Comparison of ENCODE assay signal across 1 cellular context in genomic region chr6:90502866-90503407, GRCh38.
TF ChIP-seq lines count a peak whose summit lies in the region.

No MANE protein-coding gene starts in this region.

TF ChIP-seq in HepG2, 621 proteins besides CTCF, POLR2A, EP300 and RAD21 (continued from another document and continues in another):
- TF ChIP-seq HMGXB3 (CRISPR knock-in tag; IDR thresholded peaks at IDR 0.05; ENCODE audit: borderline replicate concordance), result 0 out of 2 replicates have a peak, but pooled peaks have one; percentile 37
- TF ChIP-seq ZNF446 (CRISPR knock-in tag; IDR thresholded peaks at IDR 0.05), result no peak
- TF ChIP-seq GATA4 (IDR thresholded peaks at IDR 0.05; ENCODE audit: borderline replicate concordance, low read depth), result peak; percentile 54; the same call in 1 of the 2 replicates
- TF ChIP-seq MED13 (CRISPR knock-in tag; IDR thresholded peaks at IDR 0.05), result no peak
- TF ChIP-seq HNRNPL (IDR thresholded peaks at IDR 0.05; ENCODE audit: low read depth, low read length), result no peak
- TF ChIP-seq ARID4A (CRISPR knock-in tag; IDR thresholded peaks at IDR 0.05; ENCODE audit: borderline replicate concordance), result peak; percentile 38; the same call in 1 of the 2 replicates
- no peak for TF ChIP-seq KLF6 (CRISPR knock-in tag; IDR thresholded peaks at IDR 0.05)
- TF ChIP-seq RERE (CRISPR knock-in tag; IDR thresholded peaks at IDR 0.05; ENCODE audit: low read depth), result no peak
- 0 out of 2 replicates have a peak, but pooled peaks have one; percentile 34 for TF ChIP-seq GFI1 (CRISPR knock-in tag; IDR thresholded peaks at IDR 0.05; ENCODE audit: borderline replicate concordance)
- no peak for TF ChIP-seq NFYB (CRISPR knock-in tag; IDR thresholded peaks at IDR 0.05)
- no peak for TF ChIP-seq ISX (CRISPR knock-in tag; conservative IDR thresholded peaks at IDR 0.05)
- TF ChIP-seq LBX2 (CRISPR knock-in tag; IDR thresholded peaks at IDR 0.05; ENCODE audit: borderline replicate concordance), result no peak
- TF ChIP-seq ZNF781 (CRISPR knock-in tag; IDR thresholded peaks at IDR 0.05; ENCODE audit: borderline replicate concordance, not compliant biosample characterization), result no peak
- peak; percentile 75; the same call in 1 of the 2 replicates for TF ChIP-seq HMG20A (CRISPR knock-in tag; IDR thresholded peaks at IDR 0.05; ENCODE audit: borderline replicate concordance)
- TF ChIP-seq, protein P1, sequence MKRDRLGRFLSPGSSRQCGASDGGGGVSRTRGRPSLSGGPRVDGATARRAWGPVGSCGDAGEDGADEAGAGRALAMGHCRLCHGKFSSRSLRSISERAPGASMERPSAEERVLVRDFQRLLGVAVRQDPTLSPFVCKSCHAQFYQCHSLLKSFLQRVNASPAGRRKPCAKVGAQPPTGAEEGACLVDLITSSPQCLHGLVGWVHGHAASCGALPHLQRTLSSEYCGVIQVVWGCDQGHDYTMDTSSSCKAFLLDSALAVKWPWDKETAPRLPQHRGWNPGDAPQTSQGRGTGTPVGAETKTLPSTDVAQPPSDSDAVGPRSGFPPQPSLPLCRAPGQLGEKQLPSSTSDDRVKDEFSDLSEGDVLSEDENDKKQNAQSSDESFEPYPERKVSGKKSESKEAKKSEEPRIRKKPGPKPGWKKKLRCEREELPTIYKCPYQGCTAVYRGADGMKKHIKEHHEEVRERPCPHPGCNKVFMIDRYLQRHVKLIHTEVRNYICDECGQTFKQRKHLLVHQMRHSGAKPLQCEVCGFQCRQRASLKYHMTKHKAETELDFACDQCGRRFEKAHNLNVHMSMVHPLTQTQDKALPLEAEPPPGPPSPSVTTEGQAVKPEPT (CRISPR knock-in tag; IDR thresholded peaks at IDR 0.05; ENCODE audit: low read depth), result no peak
- no peak for TF ChIP-seq GLI4 (CRISPR knock-in tag; IDR thresholded peaks at IDR 0.05; ENCODE audit: borderline replicate concordance)
- TF ChIP-seq CCAR2 (optimal IDR thresholded peaks at IDR 0.05; ENCODE audit: low read depth, low read length), result no peak
- no peak for TF ChIP-seq NFIB (CRISPR knock-in tag; IDR thresholded peaks at IDR 0.05; ENCODE audit: borderline replicate concordance)
- peak; percentile 56 for TF ChIP-seq TARDBP (CRISPR knock-in tag; IDR thresholded peaks at IDR 0.05)
- TF ChIP-seq PPARG (CRISPR knock-in tag; conservative IDR thresholded peaks at IDR 0.05), result no peak
- TF ChIP-seq HDAC1 (CRISPR knock-in tag; IDR thresholded peaks at IDR 0.05), result peak; percentile 59
- peak; percentile 61; the same call in 1 of the 2 replicates for TF ChIP-seq NR2C2 (CRISPR knock-in tag; IDR thresholded peaks at IDR 0.05; ENCODE audit: borderline replicate concordance)
- no peak for TF ChIP-seq IRF9 (CRISPR knock-in tag; IDR thresholded peaks at IDR 0.05; ENCODE audit: borderline replicate concordance)
- TF ChIP-seq ZEB1 (IDR thresholded peaks at IDR 0.05; ENCODE audit: insufficient replicate concordance, low read depth), result no peak
- TF ChIP-seq MLX (CRISPR knock-in tag; IDR thresholded peaks at IDR 0.05), result peak; percentile 78; the same call in 1 of the 2 replicates
- no peak for TF ChIP-seq ZNF775 (CRISPR knock-in tag; IDR thresholded peaks at IDR 0.05; ENCODE audit: borderline replicate concordance)
- no peak for TF ChIP-seq ZNF747 (CRISPR knock-in tag; IDR thresholded peaks at IDR 0.05; ENCODE audit: borderline replicate concordance)
- peak; percentile 30; the same call in 1 of the 2 replicates for TF ChIP-seq CEBPG (CRISPR knock-in tag; IDR thresholded peaks at IDR 0.05)
- TF ChIP-seq ZMYM3 (CRISPR knock-in tag; IDR thresholded peaks at IDR 0.05), result no peak; the same call in 1 of the 2 replicates
- TF ChIP-seq GMEB2 (CRISPR knock-in tag; IDR thresholded peaks at IDR 0.05; ENCODE audit: low read depth), result no peak
- 0 out of 2 replicates have a peak, but pooled peaks have one; percentile 33 for TF ChIP-seq ZNF816 (CRISPR knock-in tag; IDR thresholded peaks at IDR 0.05; ENCODE audit: borderline replicate concordance)
- no peak for TF ChIP-seq ZNF589 (CRISPR knock-in tag; conservative IDR thresholded peaks at IDR 0.05)
- TF ChIP-seq FOXA3 (CRISPR knock-in tag; IDR thresholded peaks at IDR 0.05), result peak; percentile 63
- peak; percentile 44; the same call in 1 of the 2 replicates for TF ChIP-seq KDM6A (CRISPR knock-in tag; IDR thresholded peaks at IDR 0.05; ENCODE audit: low read depth)
- TF ChIP-seq SAFB2 (CRISPR knock-in tag; IDR thresholded peaks at IDR 0.05; ENCODE audit: borderline replicate concordance, low read depth), result no peak
- TF ChIP-seq ZSCAN31 (CRISPR knock-in tag; IDR thresholded peaks at IDR 0.05; ENCODE audit: low read depth), result no peak
- TF ChIP-seq MED1 (CRISPR knock-in tag; IDR thresholded peaks at IDR 0.05), result peak; percentile 44; the same call in 1 of the 2 replicates
- peak; percentile 55; the same call in 1 of the 2 replicates for TF ChIP-seq ZNF614 (CRISPR knock-in tag; IDR thresholded peaks at IDR 0.05; ENCODE audit: borderline replicate concordance)
- TF ChIP-seq REPIN1 (CRISPR knock-in tag; IDR thresholded peaks at IDR 0.05; ENCODE audit: borderline replicate concordance, low read depth), result peak; percentile 80
- peak; percentile 33; the same call in 1 of the 2 replicates for TF ChIP-seq SALL1 (CRISPR knock-in tag; IDR thresholded peaks at IDR 0.05)
- TF ChIP-seq ZNF674 (CRISPR knock-in tag; IDR thresholded peaks at IDR 0.05; ENCODE audit: low read depth), result no peak
- peak; percentile 67; the same call in 1 of the 2 replicates for TF ChIP-seq ZNF556 (CRISPR knock-in tag; IDR thresholded peaks at IDR 0.05; ENCODE audit: borderline replicate concordance)
- TF ChIP-seq ZSCAN9 (CRISPR knock-in tag; IDR thresholded peaks at IDR 0.05; ENCODE audit: borderline replicate concordance), result no peak
- no peak for TF ChIP-seq XRCC5 (optimal IDR thresholded peaks at IDR 0.05; ENCODE audit: low read length)
- no peak for TF ChIP-seq THAP11 (CRISPR knock-in tag; IDR thresholded peaks at IDR 0.05)
